In genomic region chr7:158329014-158329610, GRCh38 we compare ENCODE assay signal across 21 cellular contexts.
DNase-seq lines count a peak whose midpoint lies in the region; ATAC-seq and TF ChIP-seq lines count a peak whose summit lies in the region.
"Had no signal": no experiment of that assay in that cellular context is flagged by ENCODE, and none has a peak within 500 bp of the region (broad histone marks: within the 10 kb centered on the region; RNA-seq: fewer than 3 reads in every experiment).

No MANE protein-coding gene starts in this region.

- no peaks in the 10 kb centered on the region for H4K20me1 ChIP-seq in osteoblast (ENCODE audit: insufficient read depth, low read length)

- no peaks in the 10 kb centered on the region for H3K36me3 ChIP-seq in osteoblast (ENCODE audit: insufficient read depth, low read length)
- no peaks in the 10 kb centered on the region for H3K36me3 ChIP-seq in vagina
- no peaks in the 10 kb centered on the region for H3K36me3 ChIP-seq in aorta (ENCODE audit: control insufficient read depth in 1 of 2, insufficient read depth in 2 of 2, low read length in 1 of 2)
- H3K36me3 ChIP-seq in BE2C: no peaks in the 10 kb centered on the region
- H3K36me3 ChIP-seq: MG63 had no signal

- H3K27ac ChIP-seq in angular gyrus (ENCODE audit: low read depth, low read length): peak overlapping the region; percentile 22
- H3K27ac ChIP-seq in osteoblast (ENCODE audit: low read depth, low read length): no peak overlapping the region
- H3K27ac ChIP-seq in vagina: no peak overlapping the region
- no peak overlapping the region for H3K27ac ChIP-seq in aorta (ENCODE audit: low read depth in 1 of 2, low read length in 2 of 2)

- H3K27me3 ChIP-seq in osteoblast (ENCODE audit: insufficient read depth, low read length) (no peaks in the 10 kb centered on the region), vagina (peaks cover 4% of the 10 kb centered on the region), aorta (ENCODE audit: control insufficient read depth in 1 of 2, insufficient read depth in 2 of 2, low read length in 1 of 2) (no peaks in the 10 kb centered on the region), BE2C (no peaks in the 10 kb centered on the region)
- H3K27me3 ChIP-seq: MG63 had no signal

- ATAC-seq in aorta (ENCODE audit: low FRiP score) (no peak), HG02884 (IDR thresholded peaks at IDR 0.05; ENCODE audit: unreplicated experiment) (no peak)
- ATAC-seq: CD8-positive, alpha-beta T cell; GM23338; HCT116 had no signal

- H3K9me3 ChIP-seq in osteoblast (ENCODE audit: low read depth, low read length): peaks cover 8% of the 10 kb centered on the region
- H3K9me3 ChIP-seq in vagina: no peaks in the 10 kb centered on the region
- H3K9me3 ChIP-seq in aorta (ENCODE audit: control insufficient read depth, low read length): no peaks in the 10 kb centered on the region
- H3K9me3 ChIP-seq in BE2C: no peaks in the 10 kb centered on the region; the same call in none of the 2 replicates
- H3K9me3 ChIP-seq: MG63 had no signal

- TF ChIP-seq CTCF in osteoblast (IDR thresholded peaks at IDR 0.05; ENCODE audit: extremely low read depth, low read depth, low read length) (no peak), vagina (IDR thresholded peaks at IDR 0.05) (no peak), BE2C (IDR thresholded peaks at IDR 0.05; ENCODE audit: low read depth, low read length) (no peak)

- H3K4me2 ChIP-seq in osteoblast (ENCODE audit: insufficient read depth, low read length): no peak overlapping the region
- H3K4me2 ChIP-seq: GM23338 had no signal

- H3K4me3 ChIP-seq in osteoblast (ENCODE audit: insufficient read depth, low read length) (no peak overlapping the region), vagina (no peak overlapping the region), aorta (ENCODE audit: low read length in 2 of 2) (no peak overlapping the region), BE2C (ENCODE audit: low read depth, low read length) (no peak overlapping the region)
- H3K4me3 ChIP-seq: GM23338, MG63 had no signal

- intact Hi-C loops in vagina (cut with DNase I) (no loop called here), aorta (cut with DNase I) (no loop called here)

- no peak overlapping the region for H2AFZ ChIP-seq in osteoblast (ENCODE audit: low read length)
- H2AFZ ChIP-seq: GM23338 had no signal

- 79 to 82% methylated on average over 28 of the region's 28 CpGs for WGBS in aorta, 2 donors

- TF ChIP-seq POLR2A in vagina (IDR thresholded peaks at IDR 0.05): no peak

- H3K4me1 ChIP-seq in osteoblast (ENCODE audit: insufficient read depth, low read length) (no peaks in the 10 kb centered on the region), vagina (no peaks in the 10 kb centered on the region), aorta (ENCODE audit: control insufficient read depth in 1 of 2, insufficient read depth in 2 of 2, low read length in 2 of 2) (no peaks in the 10 kb centered on the region), BE2C (no peaks in the 10 kb centered on the region)

- DNase-seq in activated CD8-positive, alpha-beta memory T cell treated with anti-CD3 and anti-CD28 coated beads for 24 hours: peak; percentile 30
- no peak for DNase-seq in activated CD8-positive, alpha-beta memory T cell treated with anti-CD3 and anti-CD28 coated beads, Interleukin-2, amount 50 U/mL, for 4 hours
- peak; percentile 52 for DNase-seq in osteoblast (ENCODE audit: insufficient read length, low spot score, missing footprints)
- peak; percentile 69 to 72 for DNase-seq in vagina (ENCODE audit: extremely low spot score in 2 of 2)
- no peak for DNase-seq in aorta
- no peak for DNase-seq in BE2C
- DNase-seq: 8988T; Calu3; CD8-positive, alpha-beta T cell; Kasumi-1; MG63; NCI-H1092; NCI-H2081 treated with DMSO at 0.1 percent for 48 hours; NCI-H510A; NCI-H774; OCI-M1; SIG-M5 had no signal

- H3K79me2 ChIP-seq in osteoblast (ENCODE audit: insufficient read depth, low read length): no peaks in the 10 kb centered on the region

Comparison
In these comparisons a context has a peak if more than half of its experiments do, and no peak if none do; other contexts are left out.
1. DNase-seq: peak in activated CD8-positive, alpha-beta memory T cell treated with anti-CD3 and anti-CD28 coated beads for 24 hours (single experiment), osteoblast (single experiment) and vagina (2 of 2); none in activated CD8-positive, alpha-beta memory T cell treated with anti-CD3 and anti-CD28 coated beads, Interleukin-2, amount 50 U/mL, for 4 hours (single experiment), aorta (0 of 2) and BE2C (single experiment).